ENCODE assay signal across 9 cellular contexts in the genomic region with DNA sequence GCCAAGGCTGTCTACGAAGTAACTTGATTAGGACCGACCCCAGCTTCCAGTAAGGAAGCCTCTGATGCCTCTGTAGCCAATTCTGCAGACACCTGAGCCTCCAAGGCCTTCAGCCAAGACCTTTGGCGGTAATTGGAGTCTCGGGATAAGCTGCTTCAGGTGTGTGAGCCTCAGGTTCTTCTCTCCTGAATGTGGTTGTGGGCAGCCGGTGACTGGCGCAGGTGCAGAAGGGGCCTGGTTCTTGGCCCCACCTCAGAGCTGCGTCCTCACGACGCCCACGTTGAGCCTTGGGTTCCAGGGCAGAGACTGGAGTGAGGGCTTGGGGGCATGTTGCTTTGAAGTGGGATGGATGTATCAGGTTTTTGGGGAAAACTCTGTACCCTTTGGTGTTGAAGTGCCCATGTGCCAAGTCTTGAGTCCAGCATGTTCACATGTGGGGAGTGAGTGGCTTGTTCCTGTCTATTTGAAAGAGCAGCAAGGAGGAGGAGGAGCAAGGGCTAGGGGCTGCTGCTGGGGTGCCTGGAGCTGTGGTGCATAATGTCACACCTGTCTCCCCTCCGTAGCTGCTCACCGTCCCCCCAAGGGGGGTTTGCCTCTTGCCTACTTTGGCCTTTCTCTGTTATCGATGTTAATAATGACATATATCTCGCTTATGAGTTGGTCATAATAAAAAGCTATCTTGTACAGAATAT. TPM values are rescaled to one million over a fixed set of nuclear protein-coding genes. Genes with fewer than 3 reads are reported as not detected.
DNase-seq lines count a peak whose midpoint lies in the region; ATAC-seq and TF ChIP-seq lines count a peak whose summit lies in the region.
"Had no signal": no experiment of that assay in that cellular context is flagged by ENCODE, and none has a peak within 500 bp of the region (broad histone marks: within the 10 kb centered on the region; RNA-seq: fewer than 3 reads in every experiment).

No MANE protein-coding gene starts in this region.

- H3K27ac Mint-ChIP-seq in IgD-negative memory B cell = peak overlapping the region in 1 of 3 donors; percentile 16
- no peak overlapping the region for H3K27ac Mint-ChIP-seq in effector memory CD8-positive, alpha-beta T cell
- no peak overlapping the region for H3K27ac Mint-ChIP-seq in natural killer cell treated with Interleukin-12 subunit alpha and Interleukin-12 subunit beta and Interleukin-15 and Interleukin-18, amount 100 ng/mL, for 72 hours

- no peaks in the 10 kb centered on the region for H3K9me3 Mint-ChIP-seq in IgD-negative memory B cell
- H3K9me3 Mint-ChIP-seq in effector memory CD8-positive, alpha-beta T cell = no peaks in the 10 kb centered on the region
- H3K9me3 Mint-ChIP-seq in natural killer cell treated with Interleukin-12 subunit alpha and Interleukin-12 subunit beta and Interleukin-15 and Interleukin-18, amount 100 ng/mL, for 72 hours = no peaks in the 10 kb centered on the region

- peak overlapping the region; percentile 82 to 91 (median 88) for H3K4me3 Mint-ChIP-seq in IgD-negative memory B cell
- H3K4me3 Mint-ChIP-seq in effector memory CD8-positive, alpha-beta T cell = peak overlapping the region; percentile 87 to 89
- H3K4me3 Mint-ChIP-seq in natural killer cell treated with Interleukin-12 subunit alpha and Interleukin-12 subunit beta and Interleukin-15 and Interleukin-18, amount 100 ng/mL, for 72 hours = peak overlapping the region; percentile 88

- no peak for TF ChIP-seq CTCF in C4-2B (conservative IDR thresholded peaks at IDR 0.05)

- H3K4me1 Mint-ChIP-seq in IgD-negative memory B cell = peaks cover 9 to 21% (median 13%) of the 10 kb centered on the region in 3 donors
- peaks cover 5 to 8% of the 10 kb centered on the region in 2 donors for H3K4me1 Mint-ChIP-seq in effector memory CD8-positive, alpha-beta T cell (ENCODE audit: low read depth in 2 of 2)
- peaks cover 10 to 15% of the 10 kb centered on the region in 2 donors for H3K4me1 Mint-ChIP-seq in natural killer cell treated with Interleukin-12 subunit alpha and Interleukin-12 subunit beta and Interleukin-15 and Interleukin-18, amount 100 ng/mL, for 72 hours (ENCODE audit: low read depth in 2 of 2)

- ATAC-seq in effector memory CD8-positive, alpha-beta T cell (replicated peaks) = no peak
- no peak for ATAC-seq in natural killer cell treated with Interleukin-12 subunit alpha and Interleukin-12 subunit beta and Interleukin-15 and Interleukin-18, amount 100 ng/mL, for 72 hours
- no peak for ATAC-seq in HG03354 (IDR thresholded peaks at IDR 0.05; ENCODE audit: poor library complexity, severe bottlenecking, unreplicated experiment)

- H3K36me3 Mint-ChIP-seq in IgD-negative memory B cell = no peaks in the 10 kb centered on the region
- no peaks in the 10 kb centered on the region for H3K36me3 Mint-ChIP-seq in effector memory CD8-positive, alpha-beta T cell (ENCODE audit: insufficient read depth)
- H3K36me3 Mint-ChIP-seq in natural killer cell treated with Interleukin-12 subunit alpha and Interleukin-12 subunit beta and Interleukin-15 and Interleukin-18, amount 100 ng/mL, for 72 hours = no peaks in the 10 kb centered on the region

- in situ Hi-C loops in ACHN (cut with HindIII; ENCODE audit: low pct_ligation_motif_present, low pct_unique_long_range_greater_than_20kb, low sequenced_read_pairs) = no loop called here

- H3K27ac ChIP-seq in C4-2B = peak overlapping the region; percentile 79; the same call in 1 of the 2 replicates

- no peak for DNase-seq in effector memory CD8-positive, alpha-beta T cell
- DNase-seq in natural killer cell treated with Interleukin-12 subunit alpha and Interleukin-12 subunit beta and Interleukin-15 and Interleukin-18, amount 100 ng/mL, for 72 hours (ENCODE audit: low spot score) = no peak
- DNase-seq in GM03348 (ENCODE audit: low spot score) = no peak
- DNase-seq in ACHN = no peak
- no peak for DNase-seq in cerebellar cortex (ENCODE audit: low spot score)
- DNase-seq: stimulated activated CD4-positive, alpha-beta T cell treated with anti-CD3 and anti-CD28 coated beads, Interleukin-4, amount 100 ng/mL, for 4 hours had no signal

- H3K27me3 Mint-ChIP-seq in IgD-negative memory B cell = no peaks in the 10 kb centered on the region
- H3K27me3 Mint-ChIP-seq in effector memory CD8-positive, alpha-beta T cell = peaks cover 0 to 11% of the 10 kb centered on the region in 2 donors
- no peaks in the 10 kb centered on the region for H3K27me3 Mint-ChIP-seq in natural killer cell treated with Interleukin-12 subunit alpha and Interleukin-12 subunit beta and Interleukin-15 and Interleukin-18, amount 100 ng/mL, for 72 hours

RNA-seq across cellular contexts. Expression of gene PSEN2, which starts 1.4 kb away (rescaled TPM):
- polyA plus RNA-seq in IgD-negative memory B cell = 16.1 TPM
- total RNA-seq in natural killer cell treated with Interleukin-12 subunit alpha and Interleukin-12 subunit beta and Interleukin-15 and Interleukin-18, amount 100 ng/mL, for 72 hours = 10 to 100 TPM; 20.3 to 21.8 TPM
